In genomic region chr6:167956983-167957492, GRCh38 we compare ENCODE assay signal across 1 cellular context.
TF ChIP-seq lines count a peak whose summit lies in the region.

No MANE protein-coding gene starts in this region.

TF ChIP-seq in HepG2, 621 proteins besides CTCF, POLR2A, EP300 and RAD21 (continued from another document and continues in another):
- TF ChIP-seq CREB1 (IDR thresholded peaks at IDR 0.05) = no peak
- no peak for TF ChIP-seq CREB1 (CRISPR knock-in tag; IDR thresholded peaks at IDR 0.05)
- no peak for TF ChIP-seq ZFP82 (CRISPR knock-in tag; IDR thresholded peaks at IDR 0.05; ENCODE audit: borderline replicate concordance)
- TF ChIP-seq HCFC1 (IDR thresholded peaks at IDR 0.05; ENCODE audit: low read depth, low read length) = no peak
- no peak for TF ChIP-seq ZNF850 (CRISPR knock-in tag; conservative IDR thresholded peaks at IDR 0.05)
- TF ChIP-seq ZNF572 (CRISPR knock-in tag; IDR thresholded peaks at IDR 0.05) = no peak
- TF ChIP-seq, protein P1, sequence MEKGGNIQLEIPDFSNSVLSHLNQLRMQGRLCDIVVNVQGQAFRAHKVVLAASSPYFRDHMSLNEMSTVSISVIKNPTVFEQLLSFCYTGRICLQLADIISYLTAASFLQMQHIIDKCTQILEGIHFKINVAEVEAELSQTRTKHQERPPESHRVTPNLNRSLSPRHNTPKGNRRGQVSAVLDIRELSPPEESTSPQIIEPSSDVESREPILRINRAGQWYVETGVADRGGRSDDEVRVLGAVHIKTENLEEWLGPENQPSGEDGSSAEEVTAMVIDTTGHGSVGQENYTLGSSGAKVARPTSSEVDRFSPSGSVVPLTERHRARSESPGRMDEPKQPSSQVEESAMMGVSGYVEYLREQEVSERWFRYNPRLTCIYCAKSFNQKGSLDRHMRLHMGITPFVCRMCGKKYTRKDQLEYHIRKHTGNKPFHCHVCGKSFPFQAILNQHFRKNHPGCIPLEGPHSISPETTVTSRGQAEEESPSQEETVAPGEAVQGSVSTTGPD (CRISPR knock-in tag; IDR thresholded peaks at IDR 0.05) = no peak
- TF ChIP-seq ZNF331 (CRISPR knock-in tag; IDR thresholded peaks at IDR 0.05) = no peak
- TF ChIP-seq DZIP1 (CRISPR knock-in tag; IDR thresholded peaks at IDR 0.05) = no peak
- peak; percentile 42; the same call in 1 of the 2 replicates for TF ChIP-seq SIX4 (CRISPR knock-in tag; IDR thresholded peaks at IDR 0.05)
- peak; percentile 39; the same call in 1 of the 2 replicates for TF ChIP-seq ZNF501 (CRISPR knock-in tag; IDR thresholded peaks at IDR 0.05)
- TF ChIP-seq ZFX (CRISPR knock-in tag; IDR thresholded peaks at IDR 0.05; ENCODE audit: low read depth) = no peak
- no peak for TF ChIP-seq ZBTB1 (CRISPR knock-in tag; IDR thresholded peaks at IDR 0.05; ENCODE audit: borderline replicate concordance)
- TF ChIP-seq, protein P2, sequence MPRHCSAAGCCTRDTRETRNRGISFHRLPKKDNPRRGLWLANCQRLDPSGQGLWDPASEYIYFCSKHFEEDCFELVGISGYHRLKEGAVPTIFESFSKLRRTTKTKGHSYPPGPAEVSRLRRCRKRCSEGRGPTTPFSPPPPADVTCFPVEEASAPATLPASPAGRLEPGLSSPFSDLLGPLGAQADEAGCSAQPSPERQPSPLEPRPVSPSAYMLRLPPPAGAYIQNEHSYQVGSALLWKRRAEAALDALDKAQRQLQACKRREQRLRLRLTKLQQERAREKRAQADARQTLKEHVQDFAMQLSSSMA (CRISPR knock-in tag; IDR thresholded peaks at IDR 0.05) = no peak
- TF ChIP-seq SP4 (CRISPR knock-in tag; IDR thresholded peaks at IDR 0.05) = no peak
- TF ChIP-seq, protein P3, sequence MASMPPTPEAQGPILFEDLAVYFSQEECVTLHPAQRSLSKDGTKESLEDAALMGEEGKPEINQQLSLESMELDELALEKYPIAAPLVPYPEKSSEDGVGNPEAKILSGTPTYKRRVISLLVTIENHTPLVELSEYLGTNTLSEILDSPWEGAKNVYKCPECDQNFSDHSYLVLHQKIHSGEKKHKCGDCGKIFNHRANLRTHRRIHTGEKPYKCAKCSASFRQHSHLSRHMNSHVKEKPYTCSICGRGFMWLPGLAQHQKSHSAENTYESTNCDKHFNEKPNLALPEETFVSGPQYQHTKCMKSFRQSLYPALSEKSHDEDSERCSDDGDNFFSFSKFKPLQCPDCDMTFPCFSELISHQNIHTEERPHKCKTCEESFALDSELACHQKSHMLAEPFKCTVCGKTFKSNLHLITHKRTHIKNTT (CRISPR knock-in tag; IDR thresholded peaks at IDR 0.05) = no peak
- no peak for TF ChIP-seq ZEB1 (IDR thresholded peaks at IDR 0.05; ENCODE audit: insufficient replicate concordance, low read depth)
- peak; percentile 81 for TF ChIP-seq JUN (CRISPR knock-in tag; IDR thresholded peaks at IDR 0.05)
- peak; percentile 96 for TF ChIP-seq RXRB (CRISPR knock-in tag; IDR thresholded peaks at IDR 0.05; ENCODE audit: borderline replicate concordance)
- TF ChIP-seq GZF1 (CRISPR knock-in tag; IDR thresholded peaks at IDR 0.05) = no peak
- no peak for TF ChIP-seq SOX13 (IDR thresholded peaks at IDR 0.05)
- peak in 1 of 2 experiments; percentile 36; a peak in 1 of 4 replicates for TF ChIP-seq SOX13 (CRISPR knock-in tag; conservative IDR thresholded peaks at IDR 0.05 in 1 of 2, IDR thresholded peaks at IDR 0.05 in 1 of 2)
- TF ChIP-seq SOX6 (IDR thresholded peaks at IDR 0.05) = no peak
- TF ChIP-seq SOX6 (CRISPR knock-in tag; IDR thresholded peaks at IDR 0.05) = peak; percentile 21; the same call in 1 of the 2 replicates
- TF ChIP-seq CBFB (CRISPR knock-in tag; IDR thresholded peaks at IDR 0.05) = no peak
- TF ChIP-seq SMAD9 (CRISPR knock-in tag; IDR thresholded peaks at IDR 0.05) = no peak
- TF ChIP-seq BRCA1 (CRISPR knock-in tag; IDR thresholded peaks at IDR 0.05) = no peak
- no peak for TF ChIP-seq ZNF276 (CRISPR knock-in tag; IDR thresholded peaks at IDR 0.05; ENCODE audit: low read depth)
- no peak for TF ChIP-seq KLF9 (CRISPR knock-in tag; IDR thresholded peaks at IDR 0.05; ENCODE audit: low read depth)
- no peak for TF ChIP-seq ATAD3A (CRISPR knock-in tag; IDR thresholded peaks at IDR 0.05)
- TF ChIP-seq NR2F1 (CRISPR knock-in tag; IDR thresholded peaks at IDR 0.05) = peak; percentile 35 to 65; a peak in 1 of 4 replicates
- TF ChIP-seq ZNF207 (IDR thresholded peaks at IDR 0.05; ENCODE audit: borderline replicate concordance) = no peak
- no peak for TF ChIP-seq FOXK2 (IDR thresholded peaks at IDR 0.05)
- no peak for TF ChIP-seq MAX (IDR thresholded peaks at IDR 0.05)
- no peak for TF ChIP-seq BRD4 (CRISPR knock-in tag; IDR thresholded peaks at IDR 0.05)
- TF ChIP-seq, protein P4, sequence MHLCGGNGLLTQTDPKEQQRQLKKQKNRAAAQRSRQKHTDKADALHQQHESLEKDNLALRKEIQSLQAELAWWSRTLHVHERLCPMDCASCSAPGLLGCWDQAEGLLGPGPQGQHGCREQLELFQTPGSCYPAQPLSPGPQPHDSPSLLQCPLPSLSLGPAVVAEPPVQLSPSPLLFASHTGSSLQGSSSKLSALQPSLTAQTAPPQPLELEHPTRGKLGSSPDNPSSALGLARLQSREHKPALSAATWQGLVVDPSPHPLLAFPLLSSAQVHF (CRISPR knock-in tag; IDR thresholded peaks at IDR 0.05) = no peak
- TF ChIP-seq, protein P5, sequence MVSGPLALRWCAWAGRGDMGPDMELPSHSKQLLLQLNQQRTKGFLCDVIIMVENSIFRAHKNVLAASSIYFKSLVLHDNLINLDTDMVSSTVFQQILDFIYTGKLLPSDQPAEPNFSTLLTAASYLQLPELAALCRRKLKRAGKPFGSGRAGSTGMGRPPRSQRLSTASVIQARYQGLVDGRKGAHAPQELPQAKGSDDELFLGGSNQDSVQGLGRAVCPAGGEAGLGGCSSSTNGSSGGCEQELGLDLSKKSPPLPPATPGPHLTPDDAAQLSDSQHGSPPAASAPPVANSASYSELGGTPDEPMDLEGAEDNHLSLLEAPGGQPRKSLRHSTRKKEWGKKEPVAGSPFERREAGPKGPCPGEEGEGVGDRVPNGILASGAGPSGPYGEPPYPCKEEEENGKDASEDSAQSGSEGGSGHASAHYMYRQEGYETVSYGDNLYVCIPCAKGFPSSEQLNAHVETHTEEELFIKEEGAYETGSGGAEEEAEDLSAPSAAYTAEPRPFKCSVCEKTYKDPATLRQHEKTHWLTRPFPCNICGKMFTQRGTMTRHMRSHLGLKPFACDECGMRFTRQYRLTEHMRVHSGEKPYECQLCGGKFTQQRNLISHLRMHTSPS (CRISPR knock-in tag; IDR thresholded peaks at IDR 0.05; ENCODE audit: low read depth) = 0 out of 2 replicates have a peak, but pooled peaks have one; percentile 37
- peak; percentile 71; the same call in 1 of the 2 replicates for TF ChIP-seq ATF3 (CRISPR knock-in tag; IDR thresholded peaks at IDR 0.05)
- no peak for TF ChIP-seq KMT2A (CRISPR knock-in tag; IDR thresholded peaks at IDR 0.05)
- no peak for TF ChIP-seq SKI (IDR thresholded peaks at IDR 0.05; ENCODE audit: partially characterized antibody)
- TF ChIP-seq ATRX (CRISPR knock-in tag; IDR thresholded peaks at IDR 0.05; ENCODE audit: borderline replicate concordance) = no peak
- TF ChIP-seq NCOA5 (CRISPR knock-in tag; IDR thresholded peaks at IDR 0.05) = no peak
- no peak for TF ChIP-seq BORCS8-MEF2B (CRISPR knock-in tag; IDR thresholded peaks at IDR 0.05)
- TF ChIP-seq ZNF704 (CRISPR knock-in tag; IDR thresholded peaks at IDR 0.05; ENCODE audit: borderline replicate concordance) = no peak
- no peak for TF ChIP-seq CHD4 (IDR thresholded peaks at IDR 0.05; ENCODE audit: borderline replicate concordance, low read length)
- TF ChIP-seq TEAD2 (CRISPR knock-in tag; IDR thresholded peaks at IDR 0.05) = no peak
- no peak for TF ChIP-seq MXD4 (CRISPR knock-in tag; IDR thresholded peaks at IDR 0.05)
- TF ChIP-seq REPIN1 (CRISPR knock-in tag; IDR thresholded peaks at IDR 0.05; ENCODE audit: borderline replicate concordance, low read depth) = no peak
- TF ChIP-seq RNF2 (conservative IDR thresholded peaks at IDR 0.05; ENCODE audit: low read depth) = no peak
- TF ChIP-seq ZNF614 (CRISPR knock-in tag; IDR thresholded peaks at IDR 0.05; ENCODE audit: borderline replicate concordance) = no peak
- TF ChIP-seq FOXA3 (CRISPR knock-in tag; IDR thresholded peaks at IDR 0.05) = peak; percentile 64; the same call in 1 of the 2 replicates
- no peak for TF ChIP-seq MED8 (CRISPR knock-in tag; IDR thresholded peaks at IDR 0.05; ENCODE audit: insufficient replicate concordance)
- no peak for TF ChIP-seq ZNF329 (CRISPR knock-in tag; IDR thresholded peaks at IDR 0.05; ENCODE audit: low read depth)
- TF ChIP-seq MIER2 (CRISPR knock-in tag; IDR thresholded peaks at IDR 0.05) = no peak
- TF ChIP-seq ZNF468 (CRISPR knock-in tag; IDR thresholded peaks at IDR 0.05) = no peak
- TF ChIP-seq FOXO1 (CRISPR knock-in tag; IDR thresholded peaks at IDR 0.05) = no peak
- no peak for TF ChIP-seq ZNF589 (CRISPR knock-in tag; conservative IDR thresholded peaks at IDR 0.05)
- TF ChIP-seq ZFP91 (CRISPR knock-in tag; IDR thresholded peaks at IDR 0.05; ENCODE audit: borderline replicate concordance) = peak; percentile 40; the same call in 1 of the 2 replicates
- no peak for TF ChIP-seq ELF4 (CRISPR knock-in tag; IDR thresholded peaks at IDR 0.05; ENCODE audit: borderline replicate concordance)
- no peak for TF ChIP-seq AHR (CRISPR knock-in tag; IDR thresholded peaks at IDR 0.05)
- no peak for TF ChIP-seq CERS6 (CRISPR knock-in tag; IDR thresholded peaks at IDR 0.05)
